1 cellular context compared by ENCODE assay signal in genomic region chr3:73324203-73325155, GRCh38.
A peak's percentile ranks its signal among the peaks of the same experiment; 100 is the strongest.
TF ChIP-seq lines count a peak whose summit lies in the region.

No MANE protein-coding gene starts in this region.

TF ChIP-seq in HEK293, 187 proteins besides CTCF, POLR2A, EP300 and RAD21 (continued from another document):
- TF ChIP-seq PATZ1 (tag by site-specific recombination; IDR thresholded peaks at IDR 0.05) (0 out of 2 replicates have a peak, but pooled peaks have one; percentile 43), MYNN (tag by site-specific recombination; IDR thresholded peaks at IDR 0.05; ENCODE audit: borderline replicate concordance) (no peak), WT1 (tag by site-specific recombination; IDR thresholded peaks at IDR 0.05) (peak; percentile 43), ZBTB17 (tag by site-specific recombination; IDR thresholded peaks at IDR 0.05) (peak; percentile 19; the same call in 1 of the 2 replicates), SCRT1 (tag by site-specific recombination; IDR thresholded peaks at IDR 0.05; ENCODE audit: borderline replicate concordance) (no peak), ZBTB1 (tag by site-specific recombination; IDR thresholded peaks at IDR 0.05) (no peak), ZNF266 (tag by site-specific recombination; IDR thresholded peaks at IDR 0.05; ENCODE audit: low read depth) (no peak), ZBTB20 (tag by site-specific recombination; IDR thresholded peaks at IDR 0.05) (no peak), ZNF529 (tag by site-specific recombination; IDR thresholded peaks at IDR 0.05; ENCODE audit: insufficient replicate concordance) (no peak), BCL11B (tag by site-specific recombination; IDR thresholded peaks at IDR 0.05; ENCODE audit: low read depth) (no peak), TRIM28 (IDR thresholded peaks at IDR 0.05; ENCODE audit: borderline replicate concordance, low read length) (peak; percentile 80), ZNF658 (tag by site-specific recombination; IDR thresholded peaks at IDR 0.05) (no peak), ZNF501 (tag by site-specific recombination; IDR thresholded peaks at IDR 0.05) (0 out of 2 replicates have a peak, but pooled peaks have one; percentile 19), IKZF3 (tag by site-specific recombination; IDR thresholded peaks at IDR 0.05) (0 out of 2 replicates have a peak, but pooled peaks have one; percentile 45), ZNF292 (tag by site-specific recombination; IDR thresholded peaks at IDR 0.05; ENCODE audit: borderline replicate concordance, low read depth) (no peak), ZNF24 (tag by site-specific recombination; IDR thresholded peaks at IDR 0.05) (peak; percentile 51; the same call in 1 of the 2 replicates), OSR2 (tag by site-specific recombination; IDR thresholded peaks at IDR 0.05) (peak; percentile 61), FEZF1 (tag by site-specific recombination; IDR thresholded peaks at IDR 0.05) (peak; percentile 96), EGR2 (tag by site-specific recombination; IDR thresholded peaks at IDR 0.05; ENCODE audit: low read depth) (no peak), TCF7L2 (IDR thresholded peaks at IDR 0.05; ENCODE audit: borderline replicate concordance, low read depth, low read length) (0 out of 2 replicates have a peak, but pooled peaks have one; percentile 16), ZSCAN16 (tag by site-specific recombination; IDR thresholded peaks at IDR 0.05) (no peak)
- TF ChIP-seq, protein P1, sequence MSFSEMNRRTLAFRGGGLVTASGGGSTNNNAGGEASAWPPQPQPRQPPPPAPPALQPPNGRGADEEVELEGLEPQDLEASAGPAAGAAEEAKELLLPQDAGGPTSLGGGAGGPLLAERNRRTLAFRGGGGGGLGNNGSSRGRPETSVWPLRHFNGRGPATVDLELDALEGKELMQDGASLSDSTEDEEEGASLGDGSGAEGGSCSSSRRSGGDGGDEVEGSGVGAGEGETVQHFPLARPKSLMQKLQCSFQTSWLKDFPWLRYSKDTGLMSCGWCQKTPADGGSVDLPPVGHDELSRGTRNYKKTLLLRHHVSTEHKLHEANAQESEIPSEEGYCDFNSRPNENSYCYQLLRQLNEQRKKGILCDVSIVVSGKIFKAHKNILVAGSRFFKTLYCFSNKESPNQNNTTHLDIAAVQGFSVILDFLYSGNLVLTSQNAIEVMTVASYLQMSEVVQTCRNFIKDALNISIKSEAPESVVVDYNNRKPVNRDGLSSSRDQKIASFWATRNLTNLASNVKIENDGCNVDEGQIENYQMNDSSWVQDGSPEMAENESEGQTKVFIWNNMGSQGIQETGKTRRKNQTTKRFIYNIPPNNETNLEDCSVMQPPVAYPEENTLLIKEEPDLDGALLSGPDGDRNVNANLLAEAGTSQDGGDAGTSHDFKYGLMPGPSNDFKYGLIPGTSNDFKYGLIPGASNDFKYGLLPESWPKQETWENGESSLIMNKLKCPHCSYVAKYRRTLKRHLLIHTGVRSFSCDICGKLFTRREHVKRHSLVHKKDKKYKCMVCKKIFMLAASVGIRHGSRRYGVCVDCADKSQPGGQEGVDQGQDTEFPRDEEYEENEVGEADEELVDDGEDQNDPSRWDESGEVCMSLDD (tag by site-specific recombination; IDR thresholded peaks at IDR 0.05), result no peak
- TF ChIP-seq, protein P2, sequence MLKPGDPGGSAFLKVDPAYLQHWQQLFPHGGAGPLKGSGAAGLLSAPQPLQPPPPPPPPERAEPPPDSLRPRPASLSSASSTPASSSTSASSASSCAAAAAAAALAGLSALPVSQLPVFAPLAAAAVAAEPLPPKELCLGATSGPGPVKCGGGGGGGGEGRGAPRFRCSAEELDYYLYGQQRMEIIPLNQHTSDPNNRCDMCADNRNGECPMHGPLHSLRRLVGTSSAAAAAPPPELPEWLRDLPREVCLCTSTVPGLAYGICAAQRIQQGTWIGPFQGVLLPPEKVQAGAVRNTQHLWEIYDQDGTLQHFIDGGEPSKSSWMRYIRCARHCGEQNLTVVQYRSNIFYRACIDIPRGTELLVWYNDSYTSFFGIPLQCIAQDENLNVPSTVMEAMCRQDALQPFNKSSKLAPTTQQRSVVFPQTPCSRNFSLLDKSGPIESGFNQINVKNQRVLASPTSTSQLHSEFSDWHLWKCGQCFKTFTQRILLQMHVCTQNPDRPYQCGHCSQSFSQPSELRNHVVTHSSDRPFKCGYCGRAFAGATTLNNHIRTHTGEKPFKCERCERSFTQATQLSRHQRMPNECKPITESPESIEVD (tag by site-specific recombination; IDR thresholded peaks at IDR 0.05), result peak; percentile 88
- TF ChIP-seq, protein P3, sequence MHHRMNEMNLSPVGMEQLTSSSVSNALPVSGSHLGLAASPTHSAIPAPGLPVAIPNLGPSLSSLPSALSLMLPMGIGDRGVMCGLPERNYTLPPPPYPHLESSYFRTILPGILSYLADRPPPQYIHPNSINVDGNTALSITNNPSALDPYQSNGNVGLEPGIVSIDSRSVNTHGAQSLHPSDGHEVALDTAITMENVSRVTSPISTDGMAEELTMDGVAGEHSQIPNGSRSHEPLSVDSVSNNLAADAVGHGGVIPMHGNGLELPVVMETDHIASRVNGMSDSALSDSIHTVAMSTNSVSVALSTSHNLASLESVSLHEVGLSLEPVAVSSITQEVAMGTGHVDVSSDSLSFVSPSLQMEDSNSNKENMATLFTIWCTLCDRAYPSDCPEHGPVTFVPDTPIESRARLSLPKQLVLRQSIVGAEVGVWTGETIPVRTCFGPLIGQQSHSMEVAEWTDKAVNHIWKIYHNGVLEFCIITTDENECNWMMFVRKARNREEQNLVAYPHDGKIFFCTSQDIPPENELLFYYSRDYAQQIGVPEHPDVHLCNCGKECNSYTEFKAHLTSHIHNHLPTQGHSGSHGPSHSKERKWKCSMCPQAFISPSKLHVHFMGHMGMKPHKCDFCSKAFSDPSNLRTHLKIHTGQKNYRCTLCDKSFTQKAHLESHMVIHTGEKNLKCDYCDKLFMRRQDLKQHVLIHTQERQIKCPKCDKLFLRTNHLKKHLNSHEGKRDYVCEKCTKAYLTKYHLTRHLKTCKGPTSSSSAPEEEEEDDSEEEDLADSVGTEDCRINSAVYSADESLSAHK (tag by site-specific recombination; IDR thresholded peaks at IDR 0.05), result peak; percentile 44
- TF ChIP-seq, protein P4, sequence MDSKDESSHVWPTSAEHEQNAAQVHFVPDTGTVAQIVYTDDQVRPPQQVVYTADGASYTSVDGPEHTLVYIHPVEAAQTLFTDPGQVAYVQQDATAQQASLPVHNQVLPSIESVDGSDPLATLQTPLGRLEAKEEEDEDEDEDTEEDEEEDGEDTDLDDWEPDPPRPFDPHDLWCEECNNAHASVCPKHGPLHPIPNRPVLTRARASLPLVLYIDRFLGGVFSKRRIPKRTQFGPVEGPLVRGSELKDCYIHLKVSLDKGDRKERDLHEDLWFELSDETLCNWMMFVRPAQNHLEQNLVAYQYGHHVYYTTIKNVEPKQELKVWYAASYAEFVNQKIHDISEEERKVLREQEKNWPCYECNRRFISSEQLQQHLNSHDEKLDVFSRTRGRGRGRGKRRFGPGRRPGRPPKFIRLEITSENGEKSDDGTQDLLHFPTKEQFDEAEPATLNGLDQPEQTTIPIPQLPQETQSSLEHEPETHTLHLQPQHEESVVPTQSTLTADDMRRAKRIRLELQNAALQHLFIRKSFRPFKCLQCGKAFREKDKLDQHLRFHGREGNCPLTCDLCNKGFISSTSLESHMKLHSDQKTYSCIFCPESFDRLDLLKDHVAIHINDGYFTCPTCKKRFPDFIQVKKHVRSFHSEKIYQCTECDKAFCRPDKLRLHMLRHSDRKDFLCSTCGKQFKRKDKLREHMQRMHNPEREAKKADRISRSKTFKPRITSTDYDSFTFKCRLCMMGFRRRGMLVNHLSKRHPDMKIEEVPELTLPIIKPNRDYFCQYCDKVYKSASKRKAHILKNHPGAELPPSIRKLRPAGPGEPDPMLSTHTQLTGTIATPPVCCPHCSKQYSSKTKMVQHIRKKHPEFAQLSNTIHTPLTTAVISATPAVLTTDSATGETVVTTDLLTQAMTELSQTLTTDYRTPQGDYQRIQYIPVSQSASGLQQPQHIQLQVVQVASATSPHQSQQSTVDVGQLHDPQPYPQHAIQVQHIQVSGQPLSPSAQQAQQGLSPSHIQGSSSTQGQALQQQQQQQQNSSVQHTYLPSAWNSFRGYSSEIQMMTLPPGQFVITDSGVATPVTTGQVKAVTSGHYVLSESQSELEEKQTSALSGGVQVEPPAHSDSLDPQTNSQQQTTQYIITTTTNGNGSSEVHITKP (tag by site-specific recombination; IDR thresholded peaks at IDR 0.05), result peak; percentile 61
- TF ChIP-seq, protein P5, sequence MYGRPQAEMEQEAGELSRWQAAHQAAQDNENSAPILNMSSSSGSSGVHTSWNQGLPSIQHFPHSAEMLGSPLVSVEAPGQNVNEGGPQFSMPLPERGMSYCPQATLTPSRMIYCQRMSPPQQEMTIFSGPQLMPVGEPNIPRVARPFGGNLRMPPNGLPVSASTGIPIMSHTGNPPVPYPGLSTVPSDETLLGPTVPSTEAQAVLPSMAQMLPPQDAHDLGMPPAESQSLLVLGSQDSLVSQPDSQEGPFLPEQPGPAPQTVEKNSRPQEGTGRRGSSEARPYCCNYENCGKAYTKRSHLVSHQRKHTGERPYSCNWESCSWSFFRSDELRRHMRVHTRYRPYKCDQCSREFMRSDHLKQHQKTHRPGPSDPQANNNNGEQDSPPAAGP (tag by site-specific recombination; IDR thresholded peaks at IDR 0.05), result no peak
- TF ChIP-seq, protein P6, sequence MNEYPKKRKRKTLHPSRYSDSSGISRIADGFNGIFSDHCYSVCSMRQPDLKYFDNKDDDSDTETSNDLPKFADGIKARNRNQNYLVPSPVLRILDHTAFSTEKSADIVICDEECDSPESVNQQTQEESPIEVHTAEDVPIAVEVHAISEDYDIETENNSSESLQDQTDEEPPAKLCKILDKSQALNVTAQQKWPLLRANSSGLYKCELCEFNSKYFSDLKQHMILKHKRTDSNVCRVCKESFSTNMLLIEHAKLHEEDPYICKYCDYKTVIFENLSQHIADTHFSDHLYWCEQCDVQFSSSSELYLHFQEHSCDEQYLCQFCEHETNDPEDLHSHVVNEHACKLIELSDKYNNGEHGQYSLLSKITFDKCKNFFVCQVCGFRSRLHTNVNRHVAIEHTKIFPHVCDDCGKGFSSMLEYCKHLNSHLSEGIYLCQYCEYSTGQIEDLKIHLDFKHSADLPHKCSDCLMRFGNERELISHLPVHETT (tag by site-specific recombination; IDR thresholded peaks at IDR 0.05), result no peak
